8 cellular contexts compared by ENCODE assay signal in the genomic region with DNA sequence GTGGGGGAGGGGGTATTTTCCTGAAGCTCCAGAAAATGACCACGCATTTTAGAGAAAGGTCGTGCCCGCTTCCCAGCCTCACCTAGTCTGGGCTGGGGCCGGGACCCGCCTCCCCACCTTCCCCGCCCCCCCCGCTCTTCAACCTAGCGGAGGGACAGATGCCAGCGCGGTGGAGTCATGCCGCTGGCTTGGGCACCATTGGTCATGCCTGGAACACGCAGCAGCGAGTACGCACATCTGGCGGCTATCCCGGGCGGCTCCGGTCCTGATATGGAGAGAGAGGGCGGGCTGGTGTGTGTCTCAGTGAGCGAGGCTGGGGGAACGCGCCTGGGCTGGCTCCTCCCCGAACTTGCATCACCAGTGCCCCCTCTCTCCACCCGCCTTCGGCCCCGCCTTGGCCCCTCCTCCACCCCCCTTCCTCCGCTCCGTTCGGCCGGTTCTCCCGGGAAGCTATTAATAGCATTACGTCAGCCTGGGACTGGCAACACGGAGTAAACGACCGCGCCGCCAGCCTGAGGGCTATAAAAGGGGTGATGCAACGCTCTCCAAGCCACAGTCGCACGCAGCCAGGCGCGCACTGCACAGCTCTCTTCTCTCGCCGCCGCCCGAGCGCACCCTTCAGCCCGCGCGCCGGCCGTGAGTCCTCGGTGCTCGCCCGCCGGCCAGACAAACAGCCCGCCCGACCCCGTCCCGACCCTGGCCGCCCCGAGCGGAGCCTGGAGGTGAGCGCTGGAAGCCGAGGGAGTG. TPM values are rescaled to one million over a fixed set of nuclear protein-coding genes. Genes with fewer than 3 reads are reported as not detected.
A peak's percentile ranks its signal among the peaks of the same experiment; 100 is the strongest.
DNase-seq lines count a peak whose midpoint lies in the region; ATAC-seq and TF ChIP-seq lines count a peak whose summit lies in the region.

TSS of gene ATF3 (plus strand) at position 553 of the 747 bp plus-strand sequence. CDS start 6,261 bp downstream, outside the sequence.

- peaks cover 34% of the 10 kb centered on the region for H3K27me3 ChIP-seq in kidney epithelial cell (ENCODE audit: control insufficient read depth, insufficient read depth, low read length)

- DNase-seq in Ammon's horn (ENCODE audit: low spot score) (peak; percentile 99), NCI-H446 treated with DMSO at 0.1 percent for 48 hours (lab: John Stamatoyannopoulos, UW) (peak; percentile 99), cerebellum (ENCODE audit: low spot score) (peak; percentile 92), kidney epithelial cell (ENCODE audit: low read depth) (peak; percentile 95)
- peak; percentile 69 for DNase-seq in activated CD4-positive, alpha-beta T cell treated with anti-CD3 and anti-CD28 coated beads for 1 hour
- peak; percentile 96 for DNase-seq in stimulated activated CD4-positive, alpha-beta T cell treated with anti-CD3 and anti-CD28 coated beads, Interleukin-15, amount 100 ng/mL, for 24 hours

- peak within 1 kb of the TSS; percentile 78 for H3K4me3 ChIP-seq in kidney epithelial cell (ENCODE audit: low read depth, low read length)

- peak; percentile 55 for ATAC-seq in HG03378 (IDR thresholded peaks at IDR 0.05; ENCODE audit: unreplicated experiment)

- TF ChIP-seq CTCF in kidney epithelial cell (IDR thresholded peaks at IDR 0.05; ENCODE audit: insufficient read depth, low read length, poor library complexity, severe bottlenecking) = no peak

- H3K36me3 ChIP-seq in kidney epithelial cell (ENCODE audit: control insufficient read depth, insufficient read depth, low read length) = no peaks in the 10 kb centered on the region

- peak; percentile 100 for TF ChIP-seq POLR2A in GM19099 (IDR thresholded peaks at IDR 0.05; ENCODE audit: extremely low read depth, insufficient read length, low read depth)

RNA-seq across cellular contexts. Expression of gene ATF3, which starts in this region (rescaled TPM):
- total RNA-seq in cerebellum (1.5 TPM), kidney epithelial cell (99.2 and 119 TPM in 2 replicates)

Comparison
In these comparisons a context has a peak if more than half of its experiments do, and no peak if none do; other contexts are left out.
1. Peak in every context shown above with its lines: DNase-seq, ATAC-seq and H3K4me3 ChIP-seq.
2. RNA of gene ATF3 (total RNA-seq): 99.2 to 119 TPM in kidney epithelial cell; 1.5 TPM in cerebellum (single experiment); every median in the first group is over 10 times any median in the second.